In the genomic region with DNA sequence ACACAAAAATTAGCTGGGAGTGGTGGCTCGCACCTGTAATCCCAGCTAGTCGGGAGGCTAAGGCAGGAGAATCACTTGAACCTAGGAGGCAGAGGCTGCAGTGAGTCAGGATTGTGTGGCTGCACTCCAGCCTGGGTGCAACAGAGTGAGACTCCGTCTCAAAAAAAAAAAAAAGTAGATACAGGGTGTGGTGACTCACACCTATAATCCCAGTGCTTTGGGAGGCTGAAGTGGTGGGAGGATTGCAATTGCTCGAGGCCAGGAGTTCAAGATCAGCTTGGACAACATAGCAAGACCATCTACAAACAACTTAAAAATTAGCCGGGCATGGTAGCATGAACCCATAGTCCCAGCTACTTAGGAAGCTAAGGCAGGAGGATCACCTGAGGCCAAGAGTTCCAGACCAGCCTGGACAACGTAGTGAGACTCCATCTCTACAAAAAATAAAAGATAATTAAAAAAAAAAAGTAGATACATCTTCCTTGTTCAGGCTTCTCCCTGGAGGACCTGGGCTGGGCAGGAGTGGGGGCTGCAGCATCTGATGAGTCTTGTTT, we compare ENCODE assay signal across 20 cellular contexts. TPM values are rescaled to one million over a fixed set of nuclear protein-coding genes. Genes with fewer than 3 reads are reported as not detected.
DNase-seq lines count a peak whose midpoint lies in the region; TF ChIP-seq lines count a peak whose summit lies in the region.
"Had no signal": no experiment of that assay in that cellular context is flagged by ENCODE, and none has a peak within 500 bp of the region (broad histone marks: within the 10 kb centered on the region; RNA-seq: fewer than 3 reads in every experiment).

No MANE protein-coding gene starts in this region.

- H3K36me3 Mint-ChIP-seq in activated CD4-positive, alpha-beta T cell treated with anti-CD3 and anti-CD28 coated beads, Interleukin-2, amount 10 ng/mL, durations not matched to agents 7 days and 5 days (ENCODE audit: low read depth): peaks cover 10% of the 10 kb centered on the region
- peaks cover 5% of the 10 kb centered on the region for H3K36me3 Mint-ChIP-seq in neural progenitor cell

- no peak overlapping the region for H3K4me3 ChIP-seq in neural progenitor cell
- H3K4me3 ChIP-seq: HAP-1, PC-9, SK-N-MC had no signal

- H2AFZ ChIP-seq in neural progenitor cell (replicated peaks): no peak overlapping the region
- H2AFZ ChIP-seq: PC-9 had no signal

- no peaks in the 10 kb centered on the region for H4K20me1 ChIP-seq in neural progenitor cell (ENCODE audit: low read depth)

- CTCF ChIA-PET in activated CD4-positive, alpha-beta T cell treated with anti-CD3 and anti-CD28 coated beads, Interleukin-2, amount 10 ng/mL, durations not matched to agents 7 days and 5 days (lab: Charles Lee): interaction anchor here (1.2 to 5.4 kb wide), 5 partner anchors 9 to 29 kb away, joined by 3 to 26 read pairs (median 11); a partner anchor contains a TSS

- peaks cover 15% of the 10 kb centered on the region for H3F3A ChIP-seq in neural progenitor cell (ENCODE audit: low read depth)

- H3K4me2 ChIP-seq in neural progenitor cell: no peak overlapping the region

- no peak for TF ChIP-seq CTCF in neural progenitor cell (IDR thresholded peaks at IDR 0.05)

- POLR2A ChIA-PET in activated CD4-positive, alpha-beta T cell treated with anti-CD3 and anti-CD28 coated beads, Interleukin-2, amount 10 ng/mL, durations not matched to agents 7 days and 5 days (lab: Charles Lee): no interaction called here

- peaks cover under 1% of the 10 kb centered on the region for H3K27me3 Mint-ChIP-seq in activated CD4-positive, alpha-beta T cell treated with anti-CD3 and anti-CD28 coated beads, Interleukin-2, amount 10 ng/mL, durations not matched to agents 7 days and 5 days
- peaks cover 8% of the 10 kb centered on the region for H3K27me3 Mint-ChIP-seq in neural progenitor cell (ENCODE audit: insufficient read depth, low read depth)
- H3K27me3 Mint-ChIP-seq: IgD-negative memory B cell had no signal

- H3K79me2 ChIP-seq in neural progenitor cell (ENCODE audit: low read depth): no peaks in the 10 kb centered on the region

- H3K4me1 Mint-ChIP-seq in activated CD4-positive, alpha-beta T cell treated with anti-CD3 and anti-CD28 coated beads, Interleukin-2, amount 10 ng/mL, durations not matched to agents 7 days and 5 days: peaks cover 23% of the 10 kb centered on the region
- H3K4me1 Mint-ChIP-seq in neural progenitor cell: peaks cover 14% of the 10 kb centered on the region

- no peak overlapping the region for H3K27ac Mint-ChIP-seq in activated CD4-positive, alpha-beta T cell treated with anti-CD3 and anti-CD28 coated beads, Interleukin-2, amount 10 ng/mL, durations not matched to agents 7 days and 5 days
- H3K27ac Mint-ChIP-seq in neural progenitor cell: no peak overlapping the region

- no peaks in the 10 kb centered on the region for H3K9me3 Mint-ChIP-seq in activated CD4-positive, alpha-beta T cell treated with anti-CD3 and anti-CD28 coated beads, Interleukin-2, amount 10 ng/mL, durations not matched to agents 7 days and 5 days
- no peaks in the 10 kb centered on the region for H3K9me3 Mint-ChIP-seq in neural progenitor cell
- H3K9me3 Mint-ChIP-seq: IgD-negative memory B cell had no signal

- no peaks in the 10 kb centered on the region for H3K9me3 ChIP-seq in neural progenitor cell (ENCODE audit: low read depth)
- H3K9me3 ChIP-seq: Caco-2, HAP-1 had no signal

- H3K4me1 ChIP-seq in neural progenitor cell: no peaks in the 10 kb centered on the region

- H3K27ac ChIP-seq in neural progenitor cell: no peak overlapping the region
- H3K27ac ChIP-seq: C4-2B, PC-9, SK-N-MC had no signal

- peak overlapping the region; percentile 98 for H3K4me3 Mint-ChIP-seq in activated CD4-positive, alpha-beta T cell treated with anti-CD3 and anti-CD28 coated beads, Interleukin-2, amount 10 ng/mL, durations not matched to agents 7 days and 5 days
- H3K4me3 Mint-ChIP-seq in neural progenitor cell: peak overlapping the region; percentile 99

- no peaks in the 10 kb centered on the region for H3K36me3 ChIP-seq in neural progenitor cell
- H3K36me3 ChIP-seq: HAP-1 had no signal

- H3K9ac ChIP-seq in neural progenitor cell: no peak overlapping the region

- no peaks in the 10 kb centered on the region for H3K27me3 ChIP-seq in neural progenitor cell

- no peak for DNase-seq in activated CD4-positive, alpha-beta T cell treated with anti-CD3 and anti-CD28 coated beads, Interleukin-2, amount 10 ng/mL, durations not matched to agents 7 days and 5 days
- no peak for DNase-seq in activated CD4-positive, alpha-beta T cell treated with anti-CD3 and anti-CD28 coated beads for 4 hours
- DNase-seq in Daoy (ENCODE audit: low read depth): peak; percentile 52
- DNase-seq in MV-4-11 (lab: John Stamatoyannopoulos, UW): peak; percentile 13
- no peak for DNase-seq in neural progenitor cell (ENCODE audit: low spot score)
- DNase-seq in stimulated activated CD4-positive, alpha-beta T cell treated with anti-CD3 and anti-CD28 coated beads, Interleukin-12 subunit alpha, Interleukin-12 subunit beta, amount 100 ng/mL, for 4 hours: no peak
- DNase-seq in NCI-H2107 treated with DMSO at 0.1 percent for 48 hours (lab: John Stamatoyannopoulos, UW; ENCODE audit: unreplicated experiment): no peak
- no peak for DNase-seq in DMS 273 (lab: John Stamatoyannopoulos, UW; ENCODE audit: unreplicated experiment)
- DNase-seq: Caco-2, DMS53, NCI-H1092, NCI-H1694 treated with DMSO at 0.1 percent for 48 hours, NCI-H446, NCI-H748 treated with DMSO at 0.1 percent for 48 hours, PC-9 had no signal

RNA-seq across cellular contexts. Expression of a gene that starts 2.0 kb away (rescaled TPM):
- total RNA-seq in activated CD4-positive, alpha-beta T cell treated with anti-CD3 and anti-CD28 coated beads, Interleukin-2, amount 10 ng/mL, durations not matched to agents 7 days and 5 days: 10 to 100 TPM; 59.7 to 66.7 TPM
- total RNA-seq in Daoy (2014; rRNA removed; shearing (Covaris generic)): 9.7 and 11.3 TPM in 2 replicates
- 3.0 and 11.5 TPM in 2 replicates for total RNA-seq in neural progenitor cell (ENCODE audit: low replicate concordance)

RNA-seq across cellular contexts. Expression of a gene that starts 12.2 kb away (rescaled TPM):
- 10 to 100 TPM; 17.3 to 18.3 TPM for total RNA-seq in activated CD4-positive, alpha-beta T cell treated with anti-CD3 and anti-CD28 coated beads, Interleukin-2, amount 10 ng/mL, durations not matched to agents 7 days and 5 days
- 21.3 and 32.9 TPM in 2 replicates for total RNA-seq in Daoy (2014; rRNA removed; shearing (Covaris generic))
- 6.6 and 8.5 TPM in 2 replicates for total RNA-seq in neural progenitor cell (ENCODE audit: low replicate concordance)

RNA-seq across cellular contexts. Expression of a gene that starts 27.0 kb away (rescaled TPM):
- total RNA-seq in activated CD4-positive, alpha-beta T cell treated with anti-CD3 and anti-CD28 coated beads, Interleukin-2, amount 10 ng/mL, durations not matched to agents 7 days and 5 days: 1 to 10 TPM; 7.3 to 9.8 TPM
- 2.4 and 4.6 TPM in 2 replicates for total RNA-seq in Daoy (2014; rRNA removed; shearing (Covaris generic))
- 0.34 and 1.9 TPM in 2 replicates for total RNA-seq in neural progenitor cell (ENCODE audit: low replicate concordance)
- total RNA-seq: A172 had no signal

RNA-seq across cellular contexts. Expression of a gene that starts 28.3 kb away (rescaled TPM):
- total RNA-seq in activated CD4-positive, alpha-beta T cell treated with anti-CD3 and anti-CD28 coated beads, Interleukin-2, amount 10 ng/mL, durations not matched to agents 7 days and 5 days: 1 to 10 TPM; 1.3 to 1.5 TPM
- 0.17 TPM in 1 of 2 replicates, not detected in the other for total RNA-seq in Daoy (2014; rRNA removed; shearing (Covaris generic))
- 1.2 and 2.5 TPM in 2 replicates for total RNA-seq in neural progenitor cell (ENCODE audit: low replicate concordance)
- total RNA-seq: A172 had no signal

RNA-seq across cellular contexts. Expression of a gene that starts 28.5 kb away (rescaled TPM):
- total RNA-seq in activated CD4-positive, alpha-beta T cell treated with anti-CD3 and anti-CD28 coated beads, Interleukin-2, amount 10 ng/mL, durations not matched to agents 7 days and 5 days: 100 to 1,000 TPM; 189 to 217 TPM
- total RNA-seq in Daoy (2014; rRNA removed; shearing (Covaris generic)): 32.2 and 41.0 TPM in 2 replicates
- 4.5 and 55.9 TPM in 2 replicates for total RNA-seq in neural progenitor cell (ENCODE audit: low replicate concordance)

Comparison
In these comparisons a context has a peak if more than half of its experiments do, and no peak if none do; other contexts are left out.
1. DNase-seq: peak in Daoy (single experiment) and MV-4-11 (single experiment); none in activated CD4-positive, alpha-beta T cell treated with anti-CD3 and anti-CD28 coated beads, Interleukin-2, amount 10 ng/mL, durations not matched to agents 7 days and 5 days (single experiment), activated CD4-positive, alpha-beta T cell treated with anti-CD3 and anti-CD28 coated beads for 4 hours (0 of 2), neural progenitor cell (single experiment), stimulated activated CD4-positive, alpha-beta T cell treated with anti-CD3 and anti-CD28 coated beads, Interleukin-12 subunit alpha, Interleukin-12 subunit beta, amount 100 ng/mL, for 4 hours (single experiment), NCI-H2107 treated with DMSO at 0.1 percent for 48 hours (single experiment) and DMS 273 (single experiment).